Comparison of ENCODE assay signal across 18 cellular contexts in the genomic region with DNA sequence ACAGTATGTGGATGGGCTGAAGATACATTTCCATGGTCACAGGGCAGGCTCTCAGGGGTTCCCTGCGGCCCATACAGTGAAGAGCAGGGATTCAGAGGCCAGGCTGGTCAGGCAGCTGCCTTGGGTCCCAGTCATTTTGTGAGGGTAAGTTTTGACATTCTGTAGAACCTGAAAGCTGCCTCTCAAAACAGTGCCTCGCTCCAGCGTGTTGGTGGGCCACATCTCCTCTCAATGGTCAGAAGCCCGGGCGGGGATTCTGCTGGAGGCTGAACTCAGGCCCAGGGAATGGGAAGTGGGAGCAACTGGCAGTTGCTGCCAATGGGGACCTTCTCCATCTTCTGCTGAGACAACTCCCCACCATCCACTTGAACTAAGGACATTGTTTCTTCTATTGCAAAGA.
DNase-seq lines count a peak whose midpoint lies in the region; ATAC-seq and TF ChIP-seq lines count a peak whose summit lies in the region.
"Had no signal": no experiment of that assay in that cellular context is flagged by ENCODE, and none has a peak within 500 bp of the region (broad histone marks: within the 10 kb centered on the region; RNA-seq: fewer than 3 reads in every experiment).

No MANE protein-coding gene starts in this region.

- peaks cover 7% of the 10 kb centered on the region for H3K9me3 ChIP-seq in BLaER1
- H3K9me3 ChIP-seq in BLaER1 treated with 17β-estradiol and CSF1 and Interleukin-3, amounts not matched to agents 10 nM and 100 nM (replicated peaks in 1 of 11): peaks cover 0 to 13% (median 10%) of the 10 kb centered on the region in 11 experiments; a peak in 16 of 22 replicates
- H3K9me3 ChIP-seq in PC-3 (ENCODE audit: low read length): no peaks in the 10 kb centered on the region

- no peaks in the 10 kb centered on the region for H3K9me2 ChIP-seq in PC-3 (replicated peaks; ENCODE audit: low read length)

- no peak overlapping the region for H3K4me3 ChIP-seq in BLaER1
- H3K4me3 ChIP-seq in BLaER1 treated with 17β-estradiol and CSF1 and Interleukin-3, amounts not matched to agents 10 nM and 100 nM: no peak overlapping the region
- H3K4me3 ChIP-seq in coronary artery: no peak overlapping the region
- no peak overlapping the region for H3K4me3 ChIP-seq in PC-3 (ENCODE audit: low read length)
- H3K4me3 ChIP-seq: GM12878, GM23248 had no signal

- H4K20me1 ChIP-seq in BLaER1 (no peaks in the 10 kb centered on the region), PC-3 (ENCODE audit: low read length) (no peaks in the 10 kb centered on the region)
- no peaks in the 10 kb centered on the region for H4K20me1 ChIP-seq in BLaER1 treated with 17β-estradiol and CSF1 and Interleukin-3, amounts not matched to agents 10 nM and 100 nM

- no peak for ATAC-seq in PC-3
- ATAC-seq: GM12878, HCT116 had no signal

- H3K36me3 ChIP-seq in BLaER1 (no peaks in the 10 kb centered on the region), PC-3 (ENCODE audit: low read depth, low read length) (no peaks in the 10 kb centered on the region)
- H3K36me3 ChIP-seq in BLaER1 treated with 17β-estradiol and CSF1 and Interleukin-3, amounts not matched to agents 10 nM and 100 nM: no peaks in the 10 kb centered on the region

- TF ChIP-seq CTCF in coronary artery (IDR thresholded peaks at IDR 0.05) (no peak), PC-3 (conservative IDR thresholded peaks at IDR 0.05; ENCODE audit: low read depth, low read length) (no peak)

- peaks cover 49% of the 10 kb centered on the region for H3K4me1 ChIP-seq in BLaER1
- H3K4me1 ChIP-seq in BLaER1 treated with 17β-estradiol and CSF1 and Interleukin-3, amounts not matched to agents 10 nM and 100 nM: peaks cover 15 to 68% (median 53%) of the 10 kb centered on the region in 10 experiments
- H3K4me1 ChIP-seq in PC-3 (ENCODE audit: insufficient read depth, low read length): no peaks in the 10 kb centered on the region; the same call in 1 of the 2 replicates

- peak; percentile 12 for DNase-seq in coronary artery (ENCODE audit: low spot score)
- peak; percentile 22 for DNase-seq in islet precursor cell
- DNase-seq in kidney tubule cell (ENCODE audit: low spot score): no peak
- no peak for DNase-seq in PC-3
- DNase-seq in NCI-H2171 treated with DMSO at 0.1 percent for 48 hours (lab: John Stamatoyannopoulos, UW): no peak
- no peak for DNase-seq in NCI-H2107 treated with DMSO at 0.1 percent for 48 hours (lab: John Stamatoyannopoulos, UW; ENCODE audit: unreplicated experiment)
- DNase-seq: CD4-positive, alpha-beta T cell; CD8-positive, alpha-beta memory T cell; DMS 273 treated with DMSO at 0.1 percent for 48 hours; DMS79; EL; GDM1; GM23248; H7 had no signal

- intact Hi-C loops in PC-3 (cut with micrococcal nuclease): no loop called here

- no TSS peak for BruUV-seq in PC-3 (replicated peaks; lab: Mats Ljungman, UMichigan)

- H3K27me3 ChIP-seq in BLaER1: 0 out of 2 replicates have a peak, but pooled peaks cover 3% of the 10 kb centered on the region
- H3K27me3 ChIP-seq in BLaER1 treated with 17β-estradiol and CSF1 and Interleukin-3, amounts not matched to agents 10 nM and 100 nM: peaks cover 0 to 17% (median 5%) of the 10 kb centered on the region in 11 experiments; a peak in 7 of 22 replicates
- H3K27me3 ChIP-seq in PC-3 (ENCODE audit: low read length): 0 out of 2 replicates have a peak, but pooled peaks cover 4% of the 10 kb centered on the region

- H3K79me2 ChIP-seq in PC-3 (ENCODE audit: low read length): no peaks in the 10 kb centered on the region

- H3K4me2 ChIP-seq in BLaER1 (peak overlapping the region; percentile 47), PC-3 (ENCODE audit: low read length) (no peak overlapping the region)
- peak overlapping the region; percentile 10 to 87 (median 68); a peak in 19 of 22 replicates for H3K4me2 ChIP-seq in BLaER1 treated with 17β-estradiol and CSF1 and Interleukin-3, amounts not matched to agents 10 nM and 100 nM

- CTCF ChIA-PET in PC-3 (lab: Charles Lee): no interaction called here

- no peaks in the 10 kb centered on the region for H3F3A ChIP-seq in PC-3 (ENCODE audit: low read length, unreplicated experiment)

- POLR2A ChIA-PET in PC-3 (lab: Charles Lee; ENCODE audit: unreplicated experiment): no interaction called here

- no peak overlapping the region for H3K9ac ChIP-seq in BLaER1
- peak overlapping the region in 2 of 11 experiments; percentile 33 to 36; a peak in 3 of 22 replicates for H3K9ac ChIP-seq in BLaER1 treated with 17β-estradiol and CSF1 and Interleukin-3, amounts not matched to agents 10 nM and 100 nM
- H3K9ac ChIP-seq in PC-3 (ENCODE audit: low read length): no peak overlapping the region
- H3K9ac ChIP-seq: GM23248 had no signal

- no peak overlapping the region for H3K27ac ChIP-seq in BLaER1
- H3K27ac ChIP-seq in BLaER1 treated with 17β-estradiol and CSF1 and Interleukin-3, amounts not matched to agents 10 nM and 100 nM: peak overlapping the region in 6 of 11 experiments; percentile 15 to 71 (median 40); a peak in 8 of 22 replicates
- no peak overlapping the region for H3K27ac ChIP-seq in coronary artery
- H3K27ac ChIP-seq in PC-3 (ENCODE audit: low read length): no peak overlapping the region
- H3K27ac ChIP-seq: GM23248 had no signal

- H2AFZ ChIP-seq in PC-3 (ENCODE audit: low read length): no peak overlapping the region
- H2AFZ ChIP-seq: GM23248 had no signal

Comparison
In these comparisons a context has a peak if more than half of its experiments do, and no peak if none do; other contexts are left out.
1. H3K27ac ChIP-seq: peak in BLaER1 treated with 17β-estradiol and CSF1 and Interleukin-3, amounts not matched to agents 10 nM and 100 nM (6 of 11); none in BLaER1 (single experiment), coronary artery (0 of 2) and PC-3 (single experiment).
2. DNase-seq: peak in coronary artery (single experiment) and islet precursor cell (single experiment); none in kidney tubule cell (single experiment), PC-3 (single experiment), NCI-H2171 treated with DMSO at 0.1 percent for 48 hours (single experiment) and NCI-H2107 treated with DMSO at 0.1 percent for 48 hours (single experiment).